In the genomic region with DNA sequence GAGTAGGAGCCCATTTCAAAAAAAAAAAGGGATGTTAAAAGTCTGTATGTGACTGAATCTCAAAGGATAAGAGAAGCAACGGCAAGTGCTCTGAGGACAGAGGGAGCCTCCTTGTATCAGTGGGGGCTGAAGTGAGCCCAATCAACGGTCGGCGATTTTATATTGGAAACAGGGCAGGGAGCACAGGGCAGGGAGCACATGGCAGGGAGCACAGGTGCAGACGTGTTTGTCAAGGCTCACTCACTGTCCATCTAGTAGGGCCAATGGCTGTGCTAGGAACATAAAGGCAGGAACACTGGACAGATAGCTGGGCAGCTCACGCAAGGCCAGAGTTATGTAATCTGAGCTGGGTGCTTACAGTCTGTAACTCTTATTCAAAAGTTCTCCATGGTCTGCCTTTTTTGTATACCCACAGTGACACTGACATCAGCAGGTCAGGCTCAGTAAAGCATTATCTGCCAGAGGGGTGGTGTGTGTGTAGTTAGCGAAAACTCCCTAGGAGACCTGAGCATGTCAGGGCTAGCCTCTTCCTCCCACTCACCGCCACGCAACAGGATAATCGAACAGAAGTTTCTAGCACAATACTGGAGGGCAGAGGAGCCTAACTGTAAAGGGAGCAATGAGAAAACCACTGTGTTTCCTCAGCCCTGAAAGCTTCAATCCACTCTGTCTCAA, we compare ENCODE assay signal across 27 cellular contexts. TPM values are rescaled to one million over a fixed set of nuclear protein-coding genes. Genes with fewer than 3 reads are reported as not detected.
A peak's percentile ranks its signal among the peaks of the same experiment; 100 is the strongest.
DNase-seq lines count a peak whose midpoint lies in the region; ATAC-seq, FAIRE-seq and TF ChIP-seq lines count a peak whose summit lies in the region.
"Had no signal": no experiment of that assay in that cellular context is flagged by ENCODE, and none has a peak within 500 bp of the region (broad histone marks: within the 10 kb centered on the region; RNA-seq: fewer than 3 reads in every experiment).

No MANE protein-coding gene starts in this region.

- peaks cover 26% of the 10 kb centered on the region for H3K4me1 ChIP-seq in keratinocyte (ENCODE audit: control insufficient read depth, extremely low read depth, insufficient read depth, low read length)
- no peaks in the 10 kb centered on the region for H3K4me1 ChIP-seq in upper lobe of right lung
- no peaks in the 10 kb centered on the region for H3K4me1 ChIP-seq in colonic mucosa
- H3K4me1 ChIP-seq: vagina had no signal

- TF ChIP-seq CTCF in keratinocyte (optimal IDR thresholded peaks at IDR 0.05 in 1 of 3, IDR thresholded peaks at IDR 0.05 in 1 of 3, conservative IDR thresholded peaks at IDR 0.05 in 1 of 3; ENCODE audit: extremely low read depth in 1 of 3, insufficient read depth in 2 of 3, low read length in 3 of 3) (peak in 1 of 3 experiments; percentile 13), upper lobe of right lung (IDR thresholded peaks at IDR 0.05) (no peak), colonic mucosa (IDR thresholded peaks at IDR 0.05) (no peak)

- H3K36me3 ChIP-seq in keratinocyte (ENCODE audit: control insufficient read depth in 2 of 2, extremely low read depth in 1 of 2, insufficient read depth in 2 of 2, low read length in 2 of 2) (peaks cover 17 to 34% of the 10 kb centered on the region in 2 experiments), upper lobe of right lung (peaks cover 78% of the 10 kb centered on the region), colonic mucosa (no peaks in the 10 kb centered on the region)

- DNase-seq in Right ventricle myocardium inferior (ENCODE audit: missing footprints) (no peak), left cardiac atrium (no peak), caudate nucleus (lab: John Stamatoyannopoulos, UW) (no peak), keratinocyte (ENCODE audit: low read depth, low spot score) (no peak), upper lobe of right lung (no peak), colonic mucosa (no peak), NCI-H1694 treated with DMSO at 0.1 percent for 48 hours (lab: John Stamatoyannopoulos, UW) (no peak)
- DNase-seq: activated B cell treated with CpG ODN at 0.5 μM for 24 hours; activated naive CD8-positive, alpha-beta T cell treated with anti-CD3 and anti-CD28 coated beads, Interleukin-2, amount 50 U/mL, for 24 hours; DMS 273 treated with DMSO at 0.1 percent for 48 hours; effector memory CD4-positive, alpha-beta T cell; GDM1; mesendoderm; natural killer cell; NCI-H1436; NCI-H2171 treated with DMSO at 0.1 percent for 48 hours; NCI-H748 treated with DMSO at 0.1 percent for 48 hours; OCI-M1; stimulated activated CD4-positive, alpha-beta T cell treated with anti-CD3 and anti-CD28 coated beads, Interleukin-2, amount 100 ng/mL, for 48 hours; T-helper 2 cell had no signal

- intact Hi-C loops in Right ventricle myocardium inferior (cut with DNase I), result loop anchor here (5.0 kb wide), 1 partner anchor 49 kb away; no protein-coding TSS in a partner anchor
- intact Hi-C loops in left cardiac atrium (cut with DNase I), result no loop called here
- intact Hi-C loops in upper lobe of right lung (cut with DNase I), result no loop called here
- intact Hi-C loops in colonic mucosa (cut with DNase I), result no loop called here

- peak overlapping the region; percentile 35 for H3K4me2 ChIP-seq in keratinocyte (ENCODE audit: control insufficient read depth, extremely low read depth, insufficient read depth, low read depth, low read length)

- H3K9me1 ChIP-seq in keratinocyte (ENCODE audit: control insufficient read depth, extremely low read depth, insufficient read depth, low read length), result no peaks in the 10 kb centered on the region

- no peaks in the 10 kb centered on the region for H3K27me3 ChIP-seq in keratinocyte (ENCODE audit: control insufficient read depth, extremely low read depth, insufficient read depth, low read length)
- no peaks in the 10 kb centered on the region for H3K27me3 ChIP-seq in upper lobe of right lung
- H3K27me3 ChIP-seq in colonic mucosa, result no peaks in the 10 kb centered on the region
- H3K27me3 ChIP-seq: cardiac muscle cell, vagina had no signal

- H3K9me3 ChIP-seq in keratinocyte (ENCODE audit: control insufficient read depth, low read depth, low read length) (no peaks in the 10 kb centered on the region), upper lobe of right lung (no peaks in the 10 kb centered on the region), colonic mucosa (no peaks in the 10 kb centered on the region)
- H3K9me3 ChIP-seq: vagina had no signal

- peak overlapping the region; percentile 55 for H3K27ac ChIP-seq in caudate nucleus (ENCODE audit: low read depth, low read length)
- H3K27ac ChIP-seq in keratinocyte (ENCODE audit: control insufficient read depth, insufficient read depth, low read length), result peak overlapping the region; percentile 78
- peak overlapping the region; percentile 6 for H3K27ac ChIP-seq in upper lobe of right lung
- H3K27ac ChIP-seq in colonic mucosa, result no peak overlapping the region
- H3K27ac ChIP-seq: cardiac muscle cell, vagina had no signal

- peak; percentile 80 for FAIRE-seq in keratinocyte (lab: Jason Lieb, UNC)
- FAIRE-seq: GM12878, H54, HepG2 had no signal

- dilution Hi-C loops in keratinocyte (cut with MboI; ENCODE audit: extremely low pct_ligation_motif_present, low sequenced_read_pairs), result no loop called here

- H2AFZ ChIP-seq in keratinocyte (ENCODE audit: control insufficient read depth, low read length), result peak overlapping the region; percentile 87

- H4K20me1 ChIP-seq in keratinocyte (ENCODE audit: control insufficient read depth, extremely low read depth, insufficient read depth, low read length), result no peaks in the 10 kb centered on the region

- H3K79me2 ChIP-seq in keratinocyte (ENCODE audit: control insufficient read depth, insufficient read depth, low read length), result no peaks in the 10 kb centered on the region

- H3K4me3 ChIP-seq in keratinocyte (ENCODE audit: control insufficient read depth in 2 of 3, extremely low read depth in 1 of 3, insufficient read depth in 2 of 3, low read depth in 1 of 3, low read length in 3 of 3) (no peak overlapping the region), upper lobe of right lung (no peak overlapping the region), colonic mucosa (no peak overlapping the region)
- H3K4me3 ChIP-seq: cardiac muscle cell, GM12878, skin epidermis, vagina had no signal

- H3K9ac ChIP-seq in keratinocyte (ENCODE audit: control insufficient read depth, extremely low read depth, insufficient read depth, low read length) (peak overlapping the region; percentile 55), colonic mucosa (ENCODE audit: low read depth in 2 of 2, low read length in 2 of 2) (no peak overlapping the region)

- ATAC-seq in Right ventricle myocardium inferior (peak; percentile 20), left cardiac atrium (no peak), upper lobe of right lung (no peak), HG02678 (IDR thresholded peaks at IDR 0.05; ENCODE audit: unreplicated experiment) (no peak)
- ATAC-seq: activated naive CD8-positive, alpha-beta T cell treated with anti-CD3 and anti-CD28 coated beads, Interleukin-2, amount 50 U/mL, for 24 hours; GM12878; natural killer cell had no signal

RNA-seq across cellular contexts. Expression of a gene that starts 15.4 kb away (rescaled TPM):
- total RNA-seq in Right ventricle myocardium inferior (232 TPM), left cardiac atrium (100 to 1,000 TPM; 294 to 391 TPM), upper lobe of right lung (91.8 TPM), colonic mucosa (10 to 100 TPM; 24.9 to 26.9 TPM)
- polyA plus RNA-seq in keratinocyte, result 139 to 153 TPM (median 148 TPM) in 3 replicates
- polyA plus RNA-seq in keratinocyte (2011; ENCODE audit: low read depth), result 24.6 TPM
- polyA plus RNA-seq in keratinocyte (2011; cell fraction: cytosol; rRNA removed), result 139 and 152 TPM in 2 replicates
- polyA plus RNA-seq in keratinocyte (2011; cell fraction: nucleus; rRNA removed), result 101 TPM in 2 replicates
- 74.8 and 101 TPM in 2 replicates for polyA plus RNA-seq in keratinocyte (2012; ENCODE audit: low replicate concordance)
- polyA minus RNA-seq in keratinocyte, result 53.3 to 104 TPM (median 77.8 TPM) in 3 replicates
- polyA minus RNA-seq in keratinocyte (2011; cell fraction: cytosol; rRNA and poly(A)+ RNA removed), result 69.1 TPM
- 20.8 and 30.0 TPM in 2 replicates for polyA minus RNA-seq in keratinocyte (2011; cell fraction: nucleus; rRNA and poly(A)+ RNA removed)
